Comparison of ENCODE assay signal across 16 cellular contexts in genomic region chr5:89697581-89697980, GRCh38.
DNase-seq lines count a peak whose midpoint lies in the region; ATAC-seq and TF ChIP-seq lines count a peak whose summit lies in the region.
"Had no signal": no experiment of that assay in that cellular context is flagged by ENCODE, and none has a peak within 500 bp of the region (broad histone marks: within the 10 kb centered on the region; RNA-seq: fewer than 3 reads in every experiment).

No MANE protein-coding gene starts in this region.

- H3K4me1 ChIP-seq in left lung = no peaks in the 10 kb centered on the region

- peak; percentile 87 for DNase-seq in DMS53 (lab: John Stamatoyannopoulos, UW)
- DNase-seq in NCI-H446 treated with DMSO at 0.1 percent for 48 hours (lab: John Stamatoyannopoulos, UW) = peak; percentile 64
- DNase-seq in SHP77 (lab: John Stamatoyannopoulos, UW) = peak; percentile 56 to 57
- DNase-seq in left lung = no peak
- no peak for DNase-seq in stimulated activated CD4-positive, alpha-beta T cell treated with anti-CD3 and anti-CD28 coated beads, Interleukin-15, amount 100 ng/mL, for 24 hours
- DNase-seq: H7, KBM-7, MV-4-11, NCI-H1436, NCI-H2081 treated with DMSO at 0.1 percent for 48 hours, NCI-H226, Right ventricle myocardium superior, T-helper 1 cell had no signal

- no peak for TF ChIP-seq CTCF in left lung (IDR thresholded peaks at IDR 0.05)

- H3K27me3 ChIP-seq in left lung = no peaks in the 10 kb centered on the region

- H3K27ac ChIP-seq in left lung = no peak overlapping the region

- intact Hi-C loops in left lung (cut with DNase I) = no loop called here

- ATAC-seq in left lung (peak; percentile 46), GM18868 (IDR thresholded peaks at IDR 0.05; ENCODE audit: unreplicated experiment) (no peak), HG03196 (IDR thresholded peaks at IDR 0.05; ENCODE audit: unreplicated experiment) (no peak)
- ATAC-seq: SK-N-SH treated with all-trans-retinoic acid at 6 μM for 48 hours had no signal

- no peaks in the 10 kb centered on the region for H3K9me3 ChIP-seq in left lung

- no peaks in the 10 kb centered on the region for H3K36me3 ChIP-seq in left lung

- H3K4me3 ChIP-seq in left lung = no peak overlapping the region

Comparison
In these comparisons a context has a peak if more than half of its experiments do, and no peak if none do; other contexts are left out.
1. DNase-seq: peak in DMS53 (single experiment), NCI-H446 treated with DMSO at 0.1 percent for 48 hours (single experiment) and SHP77 (2 of 2); none in left lung (0 of 2) and stimulated activated CD4-positive, alpha-beta T cell treated with anti-CD3 and anti-CD28 coated beads, Interleukin-15, amount 100 ng/mL, for 24 hours (single experiment).